In genomic region chr2:177239053-177239452, GRCh38 we compare ENCODE assay signal across 13 cellular contexts. TPM values are rescaled to one million over a fixed set of nuclear protein-coding genes. Genes with fewer than 3 reads are reported as not detected.
DNase-seq lines count a peak whose midpoint lies in the region; ATAC-seq and TF ChIP-seq lines count a peak whose summit lies in the region.
"Had no signal": no experiment of that assay in that cellular context is flagged by ENCODE, and none has a peak within 500 bp of the region (broad histone marks: within the 10 kb centered on the region; RNA-seq: fewer than 3 reads in every experiment).

No MANE protein-coding gene starts in this region.

- no peak overlapping the region for H2AFZ ChIP-seq in hepatocyte

- H3K9me3 Mint-ChIP-seq in CD4-positive, alpha-beta T cell: no peaks in the 10 kb centered on the region
- H3K9me3 Mint-ChIP-seq in T-cell: no peaks in the 10 kb centered on the region
- H3K9me3 Mint-ChIP-seq: activated T-helper 1 cell treated with anti-CD3 and anti-CD28 coated beads, Interleukin-12 subunit alpha, Interleukin-12 subunit beta, Interleukin-2, Interleukin-4 antibody, amounts not matched to agents 30 ng/mL and 10 ng/mL and 1 ng/mL, durations not matched to agents 14 hours and 24 hours and 36 hours had no signal

- H3K27me3 Mint-ChIP-seq in CD4-positive, alpha-beta T cell: no peaks in the 10 kb centered on the region
- H3K27me3 Mint-ChIP-seq in T-cell: no peaks in the 10 kb centered on the region

- ATAC-seq in CD4-positive, alpha-beta T cell (ENCODE audit: poor library complexity): no peak
- ATAC-seq in T-cell (replicated peaks in 1 of 4): no peak

- H3K9me3 ChIP-seq in CD4-positive, alpha-beta T cell (ENCODE audit: control insufficient read depth, low read length): no peaks in the 10 kb centered on the region
- H3K9me3 ChIP-seq in hepatocyte (ENCODE audit: low read depth) (no peaks in the 10 kb centered on the region), skeletal muscle tissue (ENCODE audit: control insufficient read depth in 3 of 3, low read length in 3 of 3) (no peaks in the 10 kb centered on the region)

- H3K4me1 ChIP-seq in hepatocyte (ENCODE audit: insufficient read depth): peaks cover 61% of the 10 kb centered on the region
- peaks cover 67 to 83% (median 72%) of the 10 kb centered on the region in 3 donors for H3K4me1 ChIP-seq in skeletal muscle tissue (ENCODE audit: control insufficient read depth in 3 of 3, insufficient read depth in 3 of 3, low read length in 3 of 3)

- H3K36me3 ChIP-seq in hepatocyte (replicated peaks; ENCODE audit: insufficient read depth, low read depth) (no peaks in the 10 kb centered on the region), skeletal muscle tissue (ENCODE audit: control insufficient read depth in 3 of 3, insufficient read depth in 3 of 3, low read length in 3 of 3) (peaks cover 0 to 2% (median 2%) of the 10 kb centered on the region in 3 donors)

- 88% methylated on average over 6 of the region's 6 CpGs for WGBS in hepatocyte (ENCODE audit: low lambda C conversion rate, missing lambda C conversion rate)

- no peak for TF ChIP-seq CTCF in CD4-positive, alpha-beta T cell (IDR thresholded peaks at IDR 0.05)
- TF ChIP-seq CTCF in hepatocyte (IDR thresholded peaks at IDR 0.05; ENCODE audit: poor library complexity): no peak

- intact Hi-C loops in CD4-positive, alpha-beta T cell (cut with DNase I, micrococcal nuclease): no loop called here

- H3K36me3 Mint-ChIP-seq in CD4-positive, alpha-beta T cell (ENCODE audit: low read depth): peaks cover 61% of the 10 kb centered on the region
- H3K36me3 Mint-ChIP-seq in T-cell: peaks cover 20% of the 10 kb centered on the region

- peaks cover 91% of the 10 kb centered on the region for H4K20me1 ChIP-seq in hepatocyte (ENCODE audit: insufficient read depth, poor library complexity, severe bottlenecking)

- H3K27ac ChIP-seq in CD4-positive, alpha-beta T cell (ENCODE audit: low read depth, low read length): no peak overlapping the region
- H3K27ac ChIP-seq in hepatocyte: peak overlapping the region; percentile 92
- H3K27ac ChIP-seq in skeletal muscle tissue (ENCODE audit: low read depth, low read length): peak overlapping the region; percentile 89

- peaks cover 96% of the 10 kb centered on the region for H3K79me2 ChIP-seq in hepatocyte

- no peak for DNase-seq in CD4-positive, alpha-beta T cell
- DNase-seq in T-cell: no peak
- no peak for DNase-seq in hepatocyte (ENCODE audit: low spot score)
- no peak for DNase-seq in kidney tubule cell (ENCODE audit: low spot score)
- DNase-seq in hypothalamus (lab: John Stamatoyannopoulos, UW): no peak
- no peak for DNase-seq in effector CD4-positive, alpha-beta T cell
- no peak for DNase-seq in stimulated activated CD4-positive, alpha-beta T cell treated with anti-CD3 and anti-CD28 coated beads, Interleukin-12 subunit alpha, Interleukin-12 subunit beta, amount 100 ng/mL, for 4 hours
- DNase-seq: effector CD8-positive, alpha-beta T cell; NCI-H1105; NK-92 treated with Interleukin-12 subunit alpha and Interleukin-12 subunit beta, amount 100 ng/mL, for 24 hours; T-helper 9 cell had no signal

- H3K4me1 Mint-ChIP-seq in CD4-positive, alpha-beta T cell (ENCODE audit: low read depth): peaks cover 82% of the 10 kb centered on the region
- H3K4me1 Mint-ChIP-seq in T-cell: peaks cover 81 to 93% (median 83%) of the 10 kb centered on the region in 3 donors

- CTCF ChIA-PET in CD4-positive, alpha-beta T cell (lab: Charles Lee): interaction anchor here (1.3 to 6.5 kb wide), 3 partner anchors 8 to 25 kb away, joined by 5 to 46 read pairs (median 10); partner anchors contain the start of gene NFE2L2
- CTCF ChIA-PET in T-cell (lab: Charles Lee): interaction anchor here (1.0 to 3.4 kb wide), 7 partner anchors 9 to 94 kb away, joined by 4 to 38 read pairs (median 9); partner anchors contain the start of gene NFE2L2 (in 1 of the 2)

- no peak overlapping the region for H3K4me2 ChIP-seq in hepatocyte

- H3K9ac ChIP-seq in skeletal muscle tissue (ENCODE audit: low read depth in 1 of 3, low read length in 3 of 3): no peak overlapping the region

- POLR2A ChIA-PET in CD4-positive, alpha-beta T cell (lab: Charles Lee): interaction anchor here (0.6 to 7.7 kb wide), 8 partner anchors 8 to 176 kb away, joined by 3 to 118 read pairs (median 4); partner anchors contain the start of genes HNRNPA3 and NFE2L2
- POLR2A ChIA-PET in T-cell (lab: Charles Lee): interaction anchor here (0.6 to 3.8 kb wide), 16 partner anchors 9 to 386 kb away, joined by 3 to 51 read pairs (median 5); partner anchors contain the start of gene NFE2L2 (in 2 of the 2)

- no peak overlapping the region for H3K4me3 Mint-ChIP-seq in CD4-positive, alpha-beta T cell
- H3K4me3 Mint-ChIP-seq in T-cell: peak overlapping the region in 1 of 3 donors; percentile 27
- H3K4me3 Mint-ChIP-seq: activated T-helper 1 cell treated with anti-CD3 and anti-CD28 coated beads, Interleukin-12 subunit alpha, Interleukin-12 subunit beta, Interleukin-2, Interleukin-4 antibody, amounts not matched to agents 30 ng/mL and 10 ng/mL and 1 ng/mL, durations not matched to agents 14 hours and 24 hours and 36 hours had no signal

- no peaks in the 10 kb centered on the region for H3K9me2 ChIP-seq in hepatocyte (replicated peaks; ENCODE audit: insufficient read depth)

- H3K27me3 ChIP-seq in CD4-positive, alpha-beta T cell (ENCODE audit: control insufficient read depth, insufficient read depth, low read length): no peaks in the 10 kb centered on the region
- H3K27me3 ChIP-seq in hepatocyte: no peaks in the 10 kb centered on the region
- no peaks in the 10 kb centered on the region for H3K27me3 ChIP-seq in skeletal muscle tissue (ENCODE audit: control insufficient read depth in 3 of 3, insufficient read depth in 3 of 3, low read length in 3 of 3)

- H3K4me3 ChIP-seq in hepatocyte: no peak overlapping the region
- no peak overlapping the region for H3K4me3 ChIP-seq in skeletal muscle tissue (ENCODE audit: low read length in 3 of 3)

- peak overlapping the region; percentile 84 for H3K27ac Mint-ChIP-seq in CD4-positive, alpha-beta T cell
- H3K27ac Mint-ChIP-seq in T-cell: peak overlapping the region; percentile 59 to 88

RNA-seq across cellular contexts. Expression of gene NFE2L2, which starts 25.5 kb away (rescaled TPM):
- total RNA-seq in CD4-positive, alpha-beta T cell: 10 to 100 TPM; 53.3 to 57.8 TPM
- total RNA-seq in T-cell (10 to 100 TPM; 54.3 to 77.0 (median 73.8) TPM), hepatocyte (88.3 and 112 TPM in 2 replicates), skeletal muscle tissue (21.4 TPM)
- polyA plus RNA-seq in hepatocyte: 87.3 and 90.2 TPM in 2 replicates

RNA-seq across cellular contexts. Expression of gene HNRNPA3, which starts 26.5 kb away (rescaled TPM):
- 100 to 1,000 TPM; 162 to 167 TPM for total RNA-seq in CD4-positive, alpha-beta T cell
- total RNA-seq in T-cell (100 to 1,000 TPM; 134 to 220 (median 151) TPM), hepatocyte (54.9 and 56.1 TPM in 2 replicates), skeletal muscle tissue (49.1 TPM)
- 48.5 and 59.5 TPM in 2 replicates for polyA plus RNA-seq in hepatocyte
